ENCODE assay signal across 17 cellular contexts in genomic region chr11:116833816-116834534, GRCh38. TPM values are rescaled to one million over a fixed set of nuclear protein-coding genes. Genes with fewer than 3 reads are reported as not detected.
DNase-seq lines count a peak whose midpoint lies in the region; ATAC-seq and TF ChIP-seq lines count a peak whose summit lies in the region.
"Had no signal": no experiment of that assay in that cellular context is flagged by ENCODE, and none has a peak within 500 bp of the region (broad histone marks: within the 10 kb centered on the region; RNA-seq: fewer than 3 reads in every experiment).

No MANE protein-coding gene starts in this region.

- peaks cover 5% of the 10 kb centered on the region for H3K79me2 ChIP-seq in hepatocyte

- H3K4me2 ChIP-seq in hepatocyte = no peak overlapping the region

- H3K27ac ChIP-seq in hepatocyte = peak overlapping the region; percentile 63
- H3K27ac ChIP-seq in ascending aorta = no peak overlapping the region
- H3K27ac ChIP-seq in tibial artery = no peak overlapping the region

- H3K27me3 ChIP-seq in hepatocyte (no peaks in the 10 kb centered on the region), ascending aorta (no peaks in the 10 kb centered on the region), tibial artery (peaks cover 0 to 13% of the 10 kb centered on the region in 2 donors)

- WGBS in hepatocyte (ENCODE audit: low lambda C conversion rate, missing lambda C conversion rate) = 88% methylated on average over 14 of the region's 14 CpGs

- no peaks in the 10 kb centered on the region for H4K20me1 ChIP-seq in hepatocyte (ENCODE audit: insufficient read depth, poor library complexity, severe bottlenecking)

- no peak for TF ChIP-seq CTCF in hepatocyte (IDR thresholded peaks at IDR 0.05; ENCODE audit: poor library complexity)
- TF ChIP-seq CTCF in natural killer cell (IDR thresholded peaks at IDR 0.05) = no peak
- TF ChIP-seq CTCF in type B pancreatic cell (conservative IDR thresholded peaks at IDR 0.05) = no peak
- no peak for TF ChIP-seq CTCF in ascending aorta (IDR thresholded peaks at IDR 0.05)
- no peak for TF ChIP-seq CTCF in tibial artery (IDR thresholded peaks at IDR 0.05)

- intact Hi-C loops in activated naive CD4-positive, alpha-beta T cell treated with anti-CD3 and anti-CD28 coated beads for 36 hours (cut with micrococcal nuclease) = no loop called here
- intact Hi-C loops in natural killer cell (cut with micrococcal nuclease) = no loop called here
- intact Hi-C loops in ascending aorta (cut with DNase I) = no loop called here
- intact Hi-C loops in tibial artery (cut with DNase I; ENCODE audit: low total_unique reads) = no loop called here

- no peaks in the 10 kb centered on the region for H3K9me3 Mint-ChIP-seq in activated naive CD4-positive, alpha-beta T cell treated with anti-CD3 and anti-CD28 coated beads, Interleukin-2, amount 50 U/mL, for 24 hours
- H3K9me3 Mint-ChIP-seq in activated naive CD4-positive, alpha-beta T cell treated with anti-CD3 and anti-CD28 coated beads for 36 hours = no peaks in the 10 kb centered on the region
- no peaks in the 10 kb centered on the region for H3K9me3 Mint-ChIP-seq in natural killer cell
- no peaks in the 10 kb centered on the region for H3K9me3 Mint-ChIP-seq in type B pancreatic cell

- H3K4me1 ChIP-seq in hepatocyte (ENCODE audit: insufficient read depth) (peaks cover 43% of the 10 kb centered on the region), ascending aorta (peaks cover 11 to 12% of the 10 kb centered on the region in 2 donors), tibial artery (peaks cover 0 to 15% (median 10%) of the 10 kb centered on the region in 4 donors)

- no peak overlapping the region for H3K27ac Mint-ChIP-seq in activated naive CD4-positive, alpha-beta T cell treated with anti-CD3 and anti-CD28 coated beads, Interleukin-2, amount 50 U/mL, for 24 hours
- no peak overlapping the region for H3K27ac Mint-ChIP-seq in activated naive CD4-positive, alpha-beta T cell treated with anti-CD3 and anti-CD28 coated beads for 36 hours
- H3K27ac Mint-ChIP-seq in natural killer cell = no peak overlapping the region
- peak overlapping the region; percentile 31 for H3K27ac Mint-ChIP-seq in type B pancreatic cell

- no peaks in the 10 kb centered on the region for H3K36me3 Mint-ChIP-seq in activated naive CD4-positive, alpha-beta T cell treated with anti-CD3 and anti-CD28 coated beads, Interleukin-2, amount 50 U/mL, for 24 hours
- no peaks in the 10 kb centered on the region for H3K36me3 Mint-ChIP-seq in activated naive CD4-positive, alpha-beta T cell treated with anti-CD3 and anti-CD28 coated beads for 36 hours (ENCODE audit: low read depth)
- no peaks in the 10 kb centered on the region for H3K36me3 Mint-ChIP-seq in natural killer cell
- H3K36me3 Mint-ChIP-seq in type B pancreatic cell = no peaks in the 10 kb centered on the region

- H3K36me3 ChIP-seq in hepatocyte (replicated peaks; ENCODE audit: insufficient read depth, low read depth) (no peaks in the 10 kb centered on the region), ascending aorta (no peaks in the 10 kb centered on the region), tibial artery (no peaks in the 10 kb centered on the region)
- H3K36me3 ChIP-seq: HAP-1 had no signal

- H3K4me3 ChIP-seq in hepatocyte (no peak overlapping the region), ascending aorta (no peak overlapping the region), tibial artery (no peak overlapping the region)
- H3K4me3 ChIP-seq: HAP-1 had no signal

- H2AFZ ChIP-seq in hepatocyte = no peak overlapping the region

- H3K27me3 Mint-ChIP-seq in activated naive CD4-positive, alpha-beta T cell treated with anti-CD3 and anti-CD28 coated beads, Interleukin-2, amount 50 U/mL, for 24 hours = no peaks in the 10 kb centered on the region
- peaks cover 4% of the 10 kb centered on the region for H3K27me3 Mint-ChIP-seq in activated naive CD4-positive, alpha-beta T cell treated with anti-CD3 and anti-CD28 coated beads for 36 hours (ENCODE audit: low read depth)
- H3K27me3 Mint-ChIP-seq in natural killer cell (ENCODE audit: low read depth in 2 of 2) (peaks cover 0 to 3% of the 10 kb centered on the region in 2 donors), type B pancreatic cell (peaks cover 6% of the 10 kb centered on the region)

- H3K4me1 Mint-ChIP-seq in activated naive CD4-positive, alpha-beta T cell treated with anti-CD3 and anti-CD28 coated beads, Interleukin-2, amount 50 U/mL, for 24 hours = peaks cover 12% of the 10 kb centered on the region
- H3K4me1 Mint-ChIP-seq in activated naive CD4-positive, alpha-beta T cell treated with anti-CD3 and anti-CD28 coated beads for 36 hours (ENCODE audit: low read depth) = peaks cover 8% of the 10 kb centered on the region
- H3K4me1 Mint-ChIP-seq in natural killer cell = peaks cover 17 to 18% of the 10 kb centered on the region in 2 donors
- peaks cover 5% of the 10 kb centered on the region for H3K4me1 Mint-ChIP-seq in type B pancreatic cell (ENCODE audit: unreplicated experiment)

- CTCF ChIA-PET in activated naive CD4-positive, alpha-beta T cell treated with anti-CD3 and anti-CD28 coated beads for 36 hours (lab: Charles Lee) = interaction anchor here (0.7 to 6.7 kb wide), 3 partner anchors 43 to 272 kb away, joined by 3 to 134 read pairs (median 21); partner anchors contain the start of genes APOA5, BUD13 and ZPR1

- peak overlapping the region; percentile 13 for H3K4me3 Mint-ChIP-seq in activated naive CD4-positive, alpha-beta T cell treated with anti-CD3 and anti-CD28 coated beads, Interleukin-2, amount 50 U/mL, for 24 hours
- H3K4me3 Mint-ChIP-seq in activated naive CD4-positive, alpha-beta T cell treated with anti-CD3 and anti-CD28 coated beads for 36 hours = no peak overlapping the region
- H3K4me3 Mint-ChIP-seq in natural killer cell = peak overlapping the region; percentile 55
- peak overlapping the region; percentile 25 for H3K4me3 Mint-ChIP-seq in type B pancreatic cell

- no peaks in the 10 kb centered on the region for H3K9me2 ChIP-seq in hepatocyte (replicated peaks; ENCODE audit: insufficient read depth)

- DNase-seq in activated naive CD4-positive, alpha-beta T cell treated with anti-CD3 and anti-CD28 coated beads for 36 hours = no peak
- DNase-seq in hepatocyte (ENCODE audit: low spot score) = no peak
- DNase-seq in natural killer cell = no peak
- no peak for DNase-seq in type B pancreatic cell (ENCODE audit: extremely low spot score, unreplicated experiment)
- DNase-seq in ascending aorta (ENCODE audit: low spot score in 2 of 2) = no peak
- no peak for DNase-seq in tibial artery
- DNase-seq in A172 (ENCODE audit: low spot score) = no peak
- DNase-seq: AML-193, DMS153, Karpas-422, MM.1S, NCI-H1105, NCI-H187, NCI-H446, PC-3 had no signal

- H3K9me3 ChIP-seq in hepatocyte (ENCODE audit: low read depth) (no peaks in the 10 kb centered on the region), ascending aorta (no peaks in the 10 kb centered on the region), tibial artery (no peaks in the 10 kb centered on the region)
- H3K9me3 ChIP-seq: HAP-1 had no signal

- ATAC-seq in natural killer cell = no peak
- ATAC-seq: PC-3 had no signal

RNA-seq across cellular contexts. Expression of gene APOA1, which starts 3.4 kb away (rescaled TPM):
- total RNA-seq in activated naive CD4-positive, alpha-beta T cell treated with anti-CD3 and anti-CD28 coated beads for 36 hours = not detected
- total RNA-seq in hepatocyte (4,253 and 4,361 TPM in 2 replicates), natural killer cell (under 1 TPM in 2 of 3 donors, not detected in 1; 0.54 to 0.87 TPM), type B pancreatic cell (ENCODE audit: low replicate concordance) (116 and 626 TPM in 2 replicates), ascending aorta (80.3 TPM)
- polyA plus RNA-seq in hepatocyte = 5,326 and 7,624 TPM in 2 replicates
- total RNA-seq in A172 (2014; rRNA removed; shearing (Covaris generic)) = not detected in 2 replicates

RNA-seq across cellular contexts. Expression of gene APOC3, which starts 4.3 kb away (rescaled TPM):
- not detected for total RNA-seq in activated naive CD4-positive, alpha-beta T cell treated with anti-CD3 and anti-CD28 coated beads for 36 hours
- total RNA-seq in hepatocyte (2,309 and 2,825 TPM in 2 replicates), natural killer cell (not detected), type B pancreatic cell (ENCODE audit: low replicate concordance) (21.6 and 54.4 TPM in 2 replicates), ascending aorta (83.1 TPM)
- 1,438 and 2,125 TPM in 2 replicates for polyA plus RNA-seq in hepatocyte
- not detected in 2 replicates for total RNA-seq in A172 (2014; rRNA removed; shearing (Covaris generic))
- total RNA-seq: PC-3 had no signal

RNA-seq across cellular contexts. Expression of gene APOA4, which starts 10.9 kb away (rescaled TPM):
- total RNA-seq in activated naive CD4-positive, alpha-beta T cell treated with anti-CD3 and anti-CD28 coated beads for 36 hours = not detected
- total RNA-seq in hepatocyte = 1,055 and 1,133 TPM in 2 replicates
- polyA plus RNA-seq in hepatocyte = 548 and 810 TPM in 2 replicates
- total RNA-seq in natural killer cell = not detected
- 21.7 and 88.5 TPM in 2 replicates for total RNA-seq in type B pancreatic cell (ENCODE audit: low replicate concordance)
- 14.3 TPM for total RNA-seq in ascending aorta
- not detected in 2 replicates for total RNA-seq in A172 (2014; rRNA removed; shearing (Covaris generic))
- total RNA-seq: PC-3 had no signal

RNA-seq across cellular contexts. Expression of gene APOA5, which starts 42.3 kb away (rescaled TPM):
- total RNA-seq in activated naive CD4-positive, alpha-beta T cell treated with anti-CD3 and anti-CD28 coated beads for 36 hours = not detected
- total RNA-seq in hepatocyte = 16.3 and 20.3 TPM in 2 replicates
- polyA plus RNA-seq in hepatocyte = 13.4 and 14.6 TPM in 2 replicates
- total RNA-seq in natural killer cell = not detected
- total RNA-seq in type B pancreatic cell (ENCODE audit: low replicate concordance) = 0.95 TPM in 1 of 2 replicates, not detected in the other
- not detected for total RNA-seq in ascending aorta
- total RNA-seq in A172 (2014; rRNA removed; shearing (Covaris generic)) = not detected in 2 replicates
- total RNA-seq: PC-3 had no signal

RNA-seq across cellular contexts. Expression of gene ZPR1, which starts 46.2 kb away (rescaled TPM):
- total RNA-seq in activated naive CD4-positive, alpha-beta T cell treated with anti-CD3 and anti-CD28 coated beads for 36 hours = 10 to 100 TPM; 87.2 to 87.8 TPM
- total RNA-seq in hepatocyte = 38.3 and 38.6 TPM in 2 replicates
- 50.1 and 53.3 TPM in 2 replicates for polyA plus RNA-seq in hepatocyte
- total RNA-seq in natural killer cell = 100 to 1,000 TPM in 1 of 3 donors, 10 to 100 TPM in 2; 92.0 to 107 (median 92.6) TPM
- total RNA-seq in type B pancreatic cell (ENCODE audit: low replicate concordance) = 41.2 and 57.0 TPM in 2 replicates
- 171 TPM for total RNA-seq in ascending aorta
- 36.6 and 44.7 TPM in 2 replicates for total RNA-seq in A172 (2014; rRNA removed; shearing (Covaris generic))

Comparison
In these comparisons a context has a peak if more than half of its experiments do, and no peak if none do; other contexts are left out.
1. RNA of gene APOA1, which starts 3.4 kb away (total RNA-seq): 4,253 to 4,361 TPM in hepatocyte, 116 to 626 TPM in type B pancreatic cell and 80.3 TPM in ascending aorta (single experiment); 0.54 to 0.87 TPM in natural killer cell, not detected in activated naive CD4-positive, alpha-beta T cell treated with anti-CD3 and anti-CD28 coated beads for 36 hours and not detected in A172; every median in the first group is over 10 times any median in the second.
2. RNA of gene APOC3, which starts 4.3 kb away (total RNA-seq): 2,309 to 2,825 TPM in hepatocyte; 83.1 TPM in ascending aorta (single experiment), 21.6 to 54.4 TPM in type B pancreatic cell, not detected in activated naive CD4-positive, alpha-beta T cell treated with anti-CD3 and anti-CD28 coated beads for 36 hours, not detected in natural killer cell and not detected in A172; every median in the first group is over 10 times any median in the second.
3. RNA of gene APOA4, which starts 10.9 kb away (total RNA-seq): 1,055 to 1,133 TPM in hepatocyte; 21.7 to 88.5 TPM in type B pancreatic cell, 14.3 TPM in ascending aorta (single experiment), not detected in activated naive CD4-positive, alpha-beta T cell treated with anti-CD3 and anti-CD28 coated beads for 36 hours, not detected in natural killer cell and not detected in A172; every median in the first group is over 10 times any median in the second.